ENCODE assay signal across 21 cellular contexts in the genomic region with DNA sequence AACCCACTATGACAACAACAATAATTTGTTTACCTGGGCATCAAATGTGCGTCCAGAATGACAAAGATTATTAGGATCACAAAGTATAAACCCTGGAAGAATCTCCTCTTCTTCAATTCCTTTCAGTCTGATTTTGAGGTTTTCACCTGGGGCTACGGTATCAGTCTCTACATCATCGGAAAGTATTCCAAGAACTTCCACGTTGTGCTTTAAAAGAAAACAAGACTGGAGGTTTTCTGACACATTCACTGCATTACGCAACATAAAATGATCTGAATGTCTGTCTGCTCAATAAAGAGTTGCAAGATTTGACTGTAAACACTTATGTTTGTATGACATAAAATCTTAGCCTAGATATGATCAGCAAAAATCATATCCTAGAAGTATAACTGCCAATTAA.
"Had no signal": no experiment of that assay in that cellular context is flagged by ENCODE, and none has a peak within 500 bp of the region (broad histone marks: within the 10 kb centered on the region; RNA-seq: fewer than 3 reads in every experiment).

No MANE protein-coding gene starts in this region.

- H3K27me3 ChIP-seq: gastrocnemius medialis, heart right ventricle, sigmoid colon, suprapubic skin, upper lobe of left lung had no signal

- H3K27me3 Mint-ChIP-seq: activated CD4-positive, alpha-beta memory T cell treated with anti-CD3 and anti-CD28 coated beads, Interleukin-2, amount 10 ng/mL, durations not matched to agents 7 days and 5 days; activated naive CD8-positive, alpha-beta T cell treated with anti-CD3 and anti-CD28 coated beads, Interleukin-2, amount 50 U/mL, for 24 hours had no signal

- FAIRE-seq: kidney had no signal

- H3K9me3 Mint-ChIP-seq: activated CD4-positive, alpha-beta memory T cell treated with anti-CD3 and anti-CD28 coated beads, Interleukin-2, amount 10 ng/mL, durations not matched to agents 7 days and 5 days; activated naive CD8-positive, alpha-beta T cell treated with anti-CD3 and anti-CD28 coated beads, Interleukin-2, amount 50 U/mL, for 24 hours; activated T-cell treated with anti-CD3 and anti-CD28 coated beads, Interleukin-2, amount 50 U/mL, for 72 hours; endodermal cell; nephron had no signal

- H3K27ac Mint-ChIP-seq: activated CD4-positive, alpha-beta memory T cell treated with anti-CD3 and anti-CD28 coated beads, Interleukin-2, amount 10 ng/mL, durations not matched to agents 7 days and 5 days; activated naive CD8-positive, alpha-beta T cell treated with anti-CD3 and anti-CD28 coated beads, Interleukin-2, amount 50 U/mL, for 24 hours; activated T-cell treated with anti-CD3 and anti-CD28 coated beads, Interleukin-2, amount 50 U/mL, for 72 hours; endodermal cell; nephron had no signal

- DNase-seq: activated CD4-positive, alpha-beta memory T cell treated with anti-CD3 and anti-CD28 coated beads, Interleukin-2, amount 10 ng/mL, durations not matched to agents 7 days and 5 days; activated CD8-positive, alpha-beta memory T cell treated with anti-CD3 and anti-CD28 coated beads, Interleukin-2, amount 50 U/mL, for 4 hours; activated naive CD4-positive, alpha-beta T cell; activated naive CD8-positive, alpha-beta T cell treated with anti-CD3 and anti-CD28 coated beads, Interleukin-2, amount 50 U/mL, for 24 hours; activated T-cell treated with anti-CD3 and anti-CD28 coated beads, Interleukin-2, amount 50 U/mL, for 72 hours; cerebellar nuclear complex; endodermal cell; gastrocnemius medialis; heart right ventricle; kidney; left ventricle myocardium inferior; mesenchymal stem cell; psoas muscle; sigmoid colon; stimulated activated CD4-positive, alpha-beta T cell treated with anti-CD3 and anti-CD28 coated beads, Interleukin-12 subunit alpha, Interleukin-12 subunit beta, amount 100 ng/mL, for 4 hours; stimulated activated naive CD4-positive, alpha-beta T cell treated with Interleukin-2 at 50 U/mL for 16 hours; T-helper 9 cell; upper lobe of left lung had no signal

- H3K4me1 ChIP-seq: gastrocnemius medialis, psoas muscle, sigmoid colon, suprapubic skin, upper lobe of left lung had no signal

- H3K9me3 ChIP-seq: gastrocnemius medialis, heart right ventricle, left ventricle myocardium inferior, psoas muscle, sigmoid colon, suprapubic skin, upper lobe of left lung had no signal

- H3K4me1 Mint-ChIP-seq: activated naive CD8-positive, alpha-beta T cell treated with anti-CD3 and anti-CD28 coated beads, Interleukin-2, amount 50 U/mL, for 24 hours; nephron had no signal

- H3K4me3 ChIP-seq: gastrocnemius medialis, heart right ventricle, left ventricle myocardium inferior, psoas muscle, sigmoid colon, suprapubic skin, upper lobe of left lung had no signal

- H3K27ac ChIP-seq: gastrocnemius medialis, heart right ventricle, psoas muscle, sigmoid colon, suprapubic skin, upper lobe of left lung, VCaP had no signal

- H3K4me3 Mint-ChIP-seq: activated CD4-positive, alpha-beta memory T cell treated with anti-CD3 and anti-CD28 coated beads, Interleukin-2, amount 10 ng/mL, durations not matched to agents 7 days and 5 days; activated naive CD8-positive, alpha-beta T cell treated with anti-CD3 and anti-CD28 coated beads, Interleukin-2, amount 50 U/mL, for 24 hours; activated T-cell treated with anti-CD3 and anti-CD28 coated beads, Interleukin-2, amount 50 U/mL, for 72 hours; endodermal cell; nephron had no signal

- ATAC-seq: activated naive CD8-positive, alpha-beta T cell treated with anti-CD3 and anti-CD28 coated beads, Interleukin-2, amount 50 U/mL, for 24 hours; activated T-cell treated with anti-CD3 and anti-CD28 coated beads, Interleukin-2, amount 50 U/mL, for 72 hours; gastrocnemius medialis; heart right ventricle; psoas muscle had no signal
